Comparison of ENCODE assay signal across 19 cellular contexts in genomic region chr12:44246481-44247105, GRCh38.
A peak's percentile ranks its signal among the peaks of the same experiment; 100 is the strongest.
DNase-seq lines count a peak whose midpoint lies in the region; ATAC-seq and TF ChIP-seq lines count a peak whose summit lies in the region.
"Had no signal": no experiment of that assay in that cellular context is flagged by ENCODE, and none has a peak within 500 bp of the region (broad histone marks: within the 10 kb centered on the region; RNA-seq: fewer than 3 reads in every experiment).

No MANE protein-coding gene starts in this region.

- CTCF ChIA-PET in SK-N-SH (lab: Yijun Ruan, JAX): interaction anchor here (0.6 kb wide), 2 partner anchors 153 to 364 kb away, joined by 3 read pairs; no protein-coding TSS in a partner anchor

- TF ChIP-seq RAD21 in SK-N-SH (IDR thresholded peaks at IDR 0.05; ENCODE audit: low read length): no peak

- POLR2A ChIA-PET in SK-N-SH (lab: Yijun Ruan, JAX): no interaction called here

- no peaks in the 10 kb centered on the region for H3K9me2 ChIP-seq in SK-N-SH

- H3K36me3 ChIP-seq in SK-N-SH (replicated peaks in 1 of 2; ENCODE audit: control insufficient read depth in 1 of 2, insufficient read depth in 2 of 2, low read length in 1 of 2): no peaks in the 10 kb centered on the region
- H3K36me3 ChIP-seq: SJCRH30 had no signal

- TF ChIP-seq EP300 in SK-N-SH (IDR thresholded peaks at IDR 0.05; ENCODE audit: borderline replicate concordance in 1 of 2, low read depth in 1 of 2, low read length in 1 of 2): no peak

- WGBS in SK-N-SH (ENCODE audit: low lambda C conversion rate): 43% methylated on average over 3 of the region's 3 CpGs

- no peak overlapping the region for H3K9ac ChIP-seq in SK-N-SH

- TF ChIP-seq CTCF in SK-N-SH (IDR thresholded peaks at IDR 0.05) (no peak), fibroblast of mammary gland (conservative IDR thresholded peaks at IDR 0.05; ENCODE audit: control insufficient read depth, insufficient read depth, low read depth, low read length) (no peak)

- H3K79me2 ChIP-seq in SK-N-SH (ENCODE audit: insufficient read depth): no peaks in the 10 kb centered on the region

- H3K4me1 ChIP-seq in SK-N-SH (ENCODE audit: control insufficient read depth in 1 of 2, insufficient read depth in 2 of 2, low read depth in 1 of 2, low read length in 1 of 2): no peaks in the 10 kb centered on the region
- H3K4me1 ChIP-seq: SJCRH30 had no signal

- H3K9me3 ChIP-seq in SK-N-SH: no peaks in the 10 kb centered on the region
- H3K9me3 ChIP-seq: SJCRH30 had no signal

- ATAC-seq in SK-N-SH treated with all-trans-retinoic acid at 6 μM for 48 hours: no peak
- ATAC-seq: PC-3, T-helper 17 cell had no signal

- no peak overlapping the region for H2AFZ ChIP-seq in SK-N-SH (ENCODE audit: low read depth)

- H3K4me2 ChIP-seq in SK-N-SH: no peak overlapping the region

- H3K27me3 ChIP-seq in SK-N-SH (ENCODE audit: insufficient read depth): no peaks in the 10 kb centered on the region
- H3K27me3 ChIP-seq: SJCRH30 had no signal

- DNase-seq in SK-N-SH: no peak
- peak; percentile 91 for DNase-seq in NCI-H69 (lab: John Stamatoyannopoulos, UW)
- peak; percentile 1 for DNase-seq in fibroblast of mammary gland (ENCODE audit: low read depth)
- DNase-seq in HuH-7 (ENCODE audit: low spot score): no peak
- DNase-seq in kidney tubule cell (ENCODE audit: low spot score): no peak
- DNase-seq in NCI-H1092 (lab: John Stamatoyannopoulos, UW): no peak
- no peak for DNase-seq in activated CD4-positive, alpha-beta T cell treated with anti-CD3 and anti-CD28 coated beads for 4 hours
- DNase-seq: AML-193, COR-L47, GOT3, HFFc6, NCI-H146, NCI-H2107, NCI-H345, PC-3, SJCRH30, T-helper 17 cell had no signal

- H3F3A ChIP-seq in SK-N-SH (replicated peaks; ENCODE audit: insufficient read depth): no peaks in the 10 kb centered on the region

- no peak overlapping the region for H3K27ac ChIP-seq in SK-N-SH (ENCODE audit: low read depth in 2 of 2, low read length in 1 of 2)
- H3K27ac ChIP-seq: RWPE1, SJCRH30 had no signal

- H4K20me1 ChIP-seq in SK-N-SH (ENCODE audit: insufficient read depth): no peaks in the 10 kb centered on the region

- peak overlapping the region in 1 of 2 experiments; percentile 9; a peak in 1 of 4 replicates for H3K4me3 ChIP-seq in SK-N-SH (ENCODE audit: low read depth in 2 of 2, low read length in 1 of 2)
- H3K4me3 ChIP-seq in fibroblast of mammary gland (ENCODE audit: control insufficient read depth, low read depth, low read length): no peak overlapping the region
- H3K4me3 ChIP-seq: SJCRH30 had no signal

TF ChIP-seq in SK-N-SH treated with all-trans-retinoic acid at 6 μM for 48 hours, 23 proteins besides CTCF, POLR2A, EP300 and RAD21:
- TF ChIP-seq PATZ1 (CRISPR knock-in tag; IDR thresholded peaks at IDR 0.05; ENCODE audit: borderline replicate concordance) (0 out of 2 replicates have a peak, but pooled peaks have one; percentile 34), ISL1 (CRISPR knock-in tag; IDR thresholded peaks at IDR 0.05) (peak; percentile 89), TSHZ2 (CRISPR knock-in tag; IDR thresholded peaks at IDR 0.05) (no peak), ZFP30 (CRISPR knock-in tag; IDR thresholded peaks at IDR 0.05) (no peak), ZFP3 (CRISPR knock-in tag; IDR thresholded peaks at IDR 0.05) (no peak)

TF ChIP-seq in SK-N-SH, 30 proteins besides CTCF, POLR2A, EP300 and RAD21:
- no peak for TF ChIP-seq USF2 (IDR thresholded peaks at IDR 0.05; ENCODE audit: borderline replicate concordance, low read depth, low read length)
- TF ChIP-seq TAF1 (IDR thresholded peaks at IDR 0.05; ENCODE audit: borderline replicate concordance, low read depth, low read length): no peak
- TF ChIP-seq MXI1 (IDR thresholded peaks at IDR 0.05; ENCODE audit: low read depth, low read length): no peak
- TF ChIP-seq RXRA (IDR thresholded peaks at IDR 0.05; ENCODE audit: borderline replicate concordance, low read depth): no peak
- no peak for TF ChIP-seq GATA2 (CRISPR knock-in tag; IDR thresholded peaks at IDR 0.05)
- no peak for TF ChIP-seq JUND (IDR thresholded peaks at IDR 0.05)
- no peak for TF ChIP-seq MAX (IDR thresholded peaks at IDR 0.05; ENCODE audit: low read depth)
- no peak for TF ChIP-seq REST (IDR thresholded peaks at IDR 0.05; ENCODE audit: low read depth, low read length)
- no peak for TF ChIP-seq ELF1 (IDR thresholded peaks at IDR 0.05)
- no peak for TF ChIP-seq PBX3 (IDR thresholded peaks at IDR 0.05)
- TF ChIP-seq POLR2AphosphoS5 (IDR thresholded peaks at IDR 0.05; ENCODE audit: low read depth, low read length): no peak
TF ChIP-seq in SK-N-SH: peak in this region for 0.

Comparison
In these comparisons a context has a peak if more than half of its experiments do, and no peak if none do; other contexts are left out.
1. DNase-seq: peak in NCI-H69 (single experiment) and fibroblast of mammary gland (single experiment); none in SK-N-SH (single experiment), HuH-7 (single experiment), kidney tubule cell (single experiment), NCI-H1092 (single experiment) and activated CD4-positive, alpha-beta T cell treated with anti-CD3 and anti-CD28 coated beads for 4 hours (0 of 2).